ENCODE assay signal across 1 cellular context in genomic region chr15:80214979-80215378, GRCh38.
TF ChIP-seq lines count a peak whose summit lies in the region.

No MANE protein-coding gene starts in this region.

TF ChIP-seq in HepG2, 621 proteins besides CTCF, POLR2A, EP300 and RAD21:
- TF ChIP-seq HMG20A (CRISPR knock-in tag; IDR thresholded peaks at IDR 0.05; ENCODE audit: borderline replicate concordance) = no peak
- no peak for TF ChIP-seq HNRNPLL (IDR thresholded peaks at IDR 0.05; ENCODE audit: low read depth, low read length, poor library complexity, severe bottlenecking)
- TF ChIP-seq NFIB (CRISPR knock-in tag; IDR thresholded peaks at IDR 0.05; ENCODE audit: borderline replicate concordance) = no peak
- no peak for TF ChIP-seq NFE2L2 (IDR thresholded peaks at IDR 0.05; ENCODE audit: low read length)
- TF ChIP-seq ZNF496 (CRISPR knock-in tag; IDR thresholded peaks at IDR 0.05; ENCODE audit: insufficient replicate concordance) = no peak
- peak; percentile 27; the same call in 1 of the 2 replicates for TF ChIP-seq ZMYM4 (CRISPR knock-in tag; IDR thresholded peaks at IDR 0.05)
- TF ChIP-seq ZNF644 (CRISPR knock-in tag; IDR thresholded peaks at IDR 0.05; ENCODE audit: low read depth) = peak; percentile 68; the same call in 1 of the 2 replicates
